8 cellular contexts compared by ENCODE assay signal in the genomic region with DNA sequence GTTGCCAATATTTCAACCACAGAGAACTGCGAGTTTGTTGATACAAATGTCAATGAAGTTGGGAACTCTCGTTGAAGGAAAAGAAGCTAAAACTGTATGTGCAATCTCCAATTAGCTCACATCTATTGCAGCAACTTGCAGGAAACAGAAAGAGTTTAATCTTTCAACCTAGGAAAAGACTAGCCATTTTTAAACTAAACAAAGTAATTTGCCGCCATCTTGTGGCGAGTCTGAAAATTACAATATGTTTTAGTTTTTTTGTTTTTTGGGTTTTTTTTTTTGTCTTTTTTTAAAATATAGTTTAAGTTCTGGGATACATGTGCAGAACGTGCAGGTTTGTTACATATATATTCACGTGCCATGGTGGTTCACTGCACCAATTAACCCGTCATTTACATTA.
DNase-seq lines count a peak whose midpoint lies in the region; ATAC-seq and FAIRE-seq lines count a peak whose summit lies in the region.

No MANE protein-coding gene starts in this region.

- H3K4me1 ChIP-seq in effector memory CD4-positive, alpha-beta T cell (ENCODE audit: control insufficient read depth, insufficient read depth, low read length, poor library complexity, severe bottlenecking), result no peaks in the 10 kb centered on the region

- H3K36me3 ChIP-seq in effector memory CD4-positive, alpha-beta T cell (ENCODE audit: control insufficient read depth, insufficient read depth, low read length), result no peaks in the 10 kb centered on the region

- H3K27ac ChIP-seq in substantia nigra (ENCODE audit: low read depth, low read length, poor library complexity, severe bottlenecking), result no peak overlapping the region
- H3K27ac ChIP-seq in effector memory CD4-positive, alpha-beta T cell (ENCODE audit: insufficient read depth, low read length, poor library complexity, severe bottlenecking), result no peak overlapping the region

- H3K27me3 ChIP-seq in effector memory CD4-positive, alpha-beta T cell (replicated peaks; ENCODE audit: control insufficient read depth, insufficient read depth, low read length, poor library complexity, severe bottlenecking), result no peaks in the 10 kb centered on the region

- FAIRE-seq in frontal cortex (lab: Jason Lieb, UNC), result peak; percentile 92

- no peak for ATAC-seq in GM19452 (IDR thresholded peaks at IDR 0.05; ENCODE audit: unreplicated experiment)

- no peaks in the 10 kb centered on the region for H3K9me3 ChIP-seq in effector memory CD4-positive, alpha-beta T cell (ENCODE audit: control insufficient read depth, low read length)

- DNase-seq in COR-L47 (lab: John Stamatoyannopoulos, UW) (peak; percentile 33), HCEC 1CT (peak; percentile 65), RPMI8226 (peak; percentile 23), frontal cortex (ENCODE audit: low spot score in 2 of 2) (peak in 1 of 2 donors; percentile 12), substantia nigra (lab: John Stamatoyannopoulos, UW) (no peak)
- no peak for DNase-seq in central memory CD4-positive, alpha-beta T cell
- no peak for DNase-seq in effector memory CD4-positive, alpha-beta T cell

- H3K4me3 ChIP-seq in effector memory CD4-positive, alpha-beta T cell (ENCODE audit: insufficient read depth, low read depth, low read length, poor library complexity, severe bottlenecking), result no peak overlapping the region

Comparison
In these comparisons a context has a peak if more than half of its experiments do, and no peak if none do; other contexts are left out.
1. DNase-seq: peak in COR-L47 (single experiment), HCEC 1CT (single experiment) and RPMI8226 (single experiment); none in central memory CD4-positive, alpha-beta T cell (single experiment), substantia nigra (0 of 49) and effector memory CD4-positive, alpha-beta T cell (0 of 3).